ENCODE assay signal across 9 cellular contexts in the genomic region with DNA sequence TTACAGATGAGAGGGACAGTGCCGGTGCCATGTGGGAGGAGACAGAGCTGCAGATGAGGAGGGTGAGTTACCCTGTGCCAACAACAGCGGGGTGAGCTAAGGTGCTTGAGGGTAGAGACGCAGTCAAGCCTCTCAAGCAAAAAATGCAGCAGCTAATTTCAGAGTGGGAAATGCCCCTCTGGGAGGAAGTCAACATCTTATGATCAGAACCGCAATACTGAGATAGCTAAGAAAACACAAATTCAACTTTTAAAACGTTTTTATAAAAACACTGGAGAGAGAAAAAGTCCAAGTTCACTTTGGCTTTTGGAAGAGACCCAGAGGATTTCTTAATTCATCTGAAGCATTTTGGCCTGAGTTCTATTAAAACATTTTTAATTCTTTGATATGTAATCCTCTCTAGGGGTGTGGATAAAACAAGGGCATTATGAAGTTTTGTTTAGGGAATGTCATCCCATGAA.
DNase-seq lines count a peak whose midpoint lies in the region; ATAC-seq and TF ChIP-seq lines count a peak whose summit lies in the region.
"Had no signal": no experiment of that assay in that cellular context is flagged by ENCODE, and none has a peak within 500 bp of the region (broad histone marks: within the 10 kb centered on the region; RNA-seq: fewer than 3 reads in every experiment).

No MANE protein-coding gene starts in this region.

- no peak overlapping the region for H3K9ac ChIP-seq in SK-N-SH

- H3K4me1 ChIP-seq in osteoblast (ENCODE audit: insufficient read depth, low read length), result peaks cover 21% of the 10 kb centered on the region
- no peaks in the 10 kb centered on the region for H3K4me1 ChIP-seq in SK-N-SH (ENCODE audit: control insufficient read depth in 1 of 2, insufficient read depth in 2 of 2, low read depth in 1 of 2, low read length in 1 of 2)

- no peaks in the 10 kb centered on the region for H3K27me3 ChIP-seq in osteoblast (ENCODE audit: insufficient read depth, low read length)
- peaks cover 15% of the 10 kb centered on the region; the same call in 1 of the 2 replicates for H3K27me3 ChIP-seq in SK-N-SH (ENCODE audit: insufficient read depth)

- H3K9me3 ChIP-seq in osteoblast (ENCODE audit: low read depth, low read length) (no peaks in the 10 kb centered on the region), SK-N-SH (no peaks in the 10 kb centered on the region)

- H3K4me3 ChIP-seq in osteoblast (ENCODE audit: insufficient read depth, low read length) (peak overlapping the region; percentile 25), SK-N-SH (ENCODE audit: low read depth in 2 of 2, low read length in 1 of 2) (no peak overlapping the region)

- H3K4me2 ChIP-seq in osteoblast (ENCODE audit: insufficient read depth, low read length) (peak overlapping the region; percentile 55), SK-N-SH (no peak overlapping the region)

- no peak for TF ChIP-seq EP300 in SK-N-SH (IDR thresholded peaks at IDR 0.05; ENCODE audit: borderline replicate concordance in 1 of 2, low read depth in 1 of 2, low read length in 1 of 2)

- H2AFZ ChIP-seq in osteoblast (ENCODE audit: low read length) (peak overlapping the region; percentile 32), SK-N-SH (ENCODE audit: low read depth) (no peak overlapping the region)

- peak; percentile 0 for DNase-seq in activated gamma-delta T cell treated with anti-CD3 and anti-CD28 coated beads, Interleukin-2, amount 50 U/mL, for 16 hours (ENCODE audit: low read depth)
- DNase-seq in osteoblast (ENCODE audit: insufficient read length, low spot score, missing footprints) (no peak), SK-N-SH (no peak), HT-29 (ENCODE audit: low spot score) (no peak), DMS53 treated with DMSO at 0.1 percent for 48 hours (lab: John Stamatoyannopoulos, UW; ENCODE audit: unreplicated experiment) (no peak)
- no peak for DNase-seq in NK-92 treated with Interleukin-12 subunit alpha and Interleukin-12 subunit beta, amount 100 ng/mL, for 24 hours (lab: John Stamatoyannopoulos, UW)

- H3K79me2 ChIP-seq in osteoblast (ENCODE audit: insufficient read depth, low read length), result no peaks in the 10 kb centered on the region
- no peaks in the 10 kb centered on the region for H3K79me2 ChIP-seq in SK-N-SH (ENCODE audit: insufficient read depth)

- no peak for TF ChIP-seq CTCF in osteoblast (IDR thresholded peaks at IDR 0.05; ENCODE audit: extremely low read depth, low read depth, low read length)
- no peak for TF ChIP-seq CTCF in SK-N-SH (IDR thresholded peaks at IDR 0.05)

- WGBS in SK-N-SH (ENCODE audit: low lambda C conversion rate), result 11% methylated on average over 5 of the region's 5 CpGs

- ATAC-seq in GM18867 (IDR thresholded peaks at IDR 0.05; ENCODE audit: unreplicated experiment) (peak; percentile 82), HG02623 (IDR thresholded peaks at IDR 0.05; ENCODE audit: unreplicated experiment) (peak; percentile 83)
- ATAC-seq: WTC11 had no signal

- H4K20me1 ChIP-seq in osteoblast (ENCODE audit: insufficient read depth, low read length) (no peaks in the 10 kb centered on the region), SK-N-SH (ENCODE audit: insufficient read depth) (no peaks in the 10 kb centered on the region)

- POLR2A ChIA-PET in SK-N-SH (lab: Yijun Ruan, JAX), result no interaction called here

- H3K27ac ChIP-seq in osteoblast (ENCODE audit: low read depth, low read length) (no peak overlapping the region), SK-N-SH (ENCODE audit: low read depth in 2 of 2, low read length in 1 of 2) (no peak overlapping the region)

- CTCF ChIA-PET in SK-N-SH (lab: Yijun Ruan, JAX), result no interaction called here

- no peaks in the 10 kb centered on the region for H3K9me2 ChIP-seq in SK-N-SH

- no peak for TF ChIP-seq RAD21 in SK-N-SH (IDR thresholded peaks at IDR 0.05; ENCODE audit: low read length)

- H3F3A ChIP-seq in SK-N-SH (replicated peaks; ENCODE audit: insufficient read depth), result no peaks in the 10 kb centered on the region

- H3K36me3 ChIP-seq in osteoblast (ENCODE audit: insufficient read depth, low read length), result no peaks in the 10 kb centered on the region
- no peaks in the 10 kb centered on the region for H3K36me3 ChIP-seq in SK-N-SH (replicated peaks in 1 of 2; ENCODE audit: control insufficient read depth in 1 of 2, insufficient read depth in 2 of 2, low read length in 1 of 2)

TF ChIP-seq in SK-N-SH, 30 proteins besides CTCF, POLR2A, EP300 and RAD21:
- no peak for TF ChIP-seq POLR2AphosphoS5 (IDR thresholded peaks at IDR 0.05; ENCODE audit: low read depth, low read length)
- no peak for TF ChIP-seq GATA2 (CRISPR knock-in tag; IDR thresholded peaks at IDR 0.05)
- no peak for TF ChIP-seq NRF1 (IDR thresholded peaks at IDR 0.05; ENCODE audit: low read depth, low read length)
- no peak for TF ChIP-seq CHD2 (IDR thresholded peaks at IDR 0.05; ENCODE audit: low read length, partially characterized antibody)
- TF ChIP-seq TEAD4 (IDR thresholded peaks at IDR 0.05; ENCODE audit: borderline replicate concordance, insufficient read depth), result no peak
- TF ChIP-seq, protein P1, sequence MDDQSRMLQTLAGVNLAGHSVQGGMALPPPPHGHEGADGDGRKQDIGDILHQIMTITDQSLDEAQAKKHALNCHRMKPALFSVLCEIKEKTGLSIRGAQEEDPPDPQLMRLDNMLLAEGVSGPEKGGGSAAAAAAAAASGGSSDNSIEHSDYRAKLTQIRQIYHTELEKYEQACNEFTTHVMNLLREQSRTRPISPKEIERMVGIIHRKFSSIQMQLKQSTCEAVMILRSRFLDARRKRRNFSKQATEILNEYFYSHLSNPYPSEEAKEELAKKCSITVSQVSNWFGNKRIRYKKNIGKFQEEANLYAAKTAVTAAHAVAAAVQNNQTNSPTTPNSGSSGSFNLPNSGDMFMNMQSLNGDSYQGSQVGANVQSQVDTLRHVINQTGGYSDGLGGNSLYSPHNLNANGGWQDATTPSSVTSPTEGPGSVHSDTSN (IDR thresholded peaks at IDR 0.05), result no peak
- no peak for TF ChIP-seq TCF12 (IDR thresholded peaks at IDR 0.05)
- TF ChIP-seq FOXM1 (IDR thresholded peaks at IDR 0.05; ENCODE audit: low read depth), result no peak
- no peak for TF ChIP-seq RFX5 (IDR thresholded peaks at IDR 0.05; ENCODE audit: low read length)
- TF ChIP-seq, protein P2, sequence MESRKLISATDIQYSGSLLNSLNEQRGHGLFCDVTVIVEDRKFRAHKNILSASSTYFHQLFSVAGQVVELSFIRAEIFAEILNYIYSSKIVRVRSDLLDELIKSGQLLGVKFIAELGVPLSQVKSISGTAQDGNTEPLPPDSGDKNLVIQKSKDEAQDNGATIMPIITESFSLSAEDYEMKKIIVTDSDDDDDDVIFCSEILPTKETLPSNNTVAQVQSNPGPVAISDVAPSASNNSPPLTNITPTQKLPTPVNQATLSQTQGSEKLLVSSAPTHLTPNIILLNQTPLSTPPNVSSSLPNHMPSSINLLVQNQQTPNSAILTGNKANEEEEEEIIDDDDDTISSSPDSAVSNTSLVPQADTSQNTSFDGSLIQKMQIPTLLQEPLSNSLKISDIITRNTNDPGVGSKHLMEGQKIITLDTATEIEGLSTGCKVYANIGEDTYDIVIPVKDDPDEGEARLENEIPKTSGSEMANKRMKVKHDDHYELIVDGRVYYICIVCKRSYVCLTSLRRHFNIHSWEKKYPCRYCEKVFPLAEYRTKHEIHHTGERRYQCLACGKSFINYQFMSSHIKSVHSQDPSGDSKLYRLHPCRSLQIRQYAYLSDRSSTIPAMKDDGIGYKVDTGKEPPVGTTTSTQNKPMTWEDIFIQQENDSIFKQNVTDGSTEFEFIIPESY (IDR thresholded peaks at IDR 0.05; ENCODE audit: borderline replicate concordance, low read depth), result no peak
- TF ChIP-seq TAF1 (IDR thresholded peaks at IDR 0.05; ENCODE audit: borderline replicate concordance, low read depth, low read length), result no peak
- no peak for TF ChIP-seq SMC3 (IDR thresholded peaks at IDR 0.05; ENCODE audit: low read depth, low read length)
